8 cellular contexts compared by ENCODE assay signal in genomic region chr19:18414504-18415176, GRCh38. TPM values are rescaled to one million over a fixed set of nuclear protein-coding genes. Genes with fewer than 3 reads are reported as not detected.
DNase-seq lines count a peak whose midpoint lies in the region; ATAC-seq and TF ChIP-seq lines count a peak whose summit lies in the region.

No MANE protein-coding gene starts in this region.

- TF ChIP-seq CTCF in AG09309 (IDR thresholded peaks at IDR 0.05; ENCODE audit: control insufficient read depth, insufficient read depth, low read depth, low read length, missing control alignments) (no peak), ascending aorta (IDR thresholded peaks at IDR 0.05) (no peak)

- no peak for ATAC-seq in GM18498 (IDR thresholded peaks at IDR 0.05; ENCODE audit: unreplicated experiment)

- peak overlapping the region; percentile 50 for H3K4me3 ChIP-seq in AG09309 (ENCODE audit: control insufficient read depth, low read depth, low read length)
- H3K4me3 ChIP-seq in ascending aorta = peak overlapping the region; percentile 7 to 65

- DNase-seq in AG09309 (ENCODE audit: low read depth) = no peak
- DNase-seq in HK-2 (ENCODE audit: unreplicated experiment) = peak; percentile 37
- no peak for DNase-seq in ascending aorta (ENCODE audit: low spot score in 2 of 2)
- peak; percentile 57 for DNase-seq in myocyte (ENCODE audit: low read depth)
- no peak for DNase-seq in stimulated activated naive CD4-positive, alpha-beta T cell treated with Interleukin-2 at 50 U/mL for 16 hours (lab: John Stamatoyannopoulos, UW)
- no peak for DNase-seq in NCI-H2171 treated with DMSO at 0.1 percent for 48 hours (lab: John Stamatoyannopoulos, UW)
- no peak for DNase-seq in putamen (ENCODE audit: low spot score)

- intact Hi-C loops in ascending aorta (cut with DNase I) = loop anchor here (5.0 to 10.0 kb wide), 4 partner anchors 122 to 310 kb away; partner anchors contain the start of gene RAB3A

- peak overlapping the region; percentile 93 to 96 for H3K27ac ChIP-seq in ascending aorta

- H3K36me3 ChIP-seq in ascending aorta = no peaks in the 10 kb centered on the region

- peaks cover 15 to 40% of the 10 kb centered on the region in 2 donors for H3K4me1 ChIP-seq in ascending aorta

- no peaks in the 10 kb centered on the region for H3K27me3 ChIP-seq in ascending aorta

- H3K9me3 ChIP-seq in ascending aorta = no peaks in the 10 kb centered on the region

RNA-seq across cellular contexts. Expression of gene SSBP4, which starts 4.6 kb away (rescaled TPM):
- total RNA-seq in ascending aorta (233 TPM), myocyte (124 and 134 TPM in 2 replicates)
- 31.0 TPM for polyA plus RNA-seq in myocyte (2012)

RNA-seq across cellular contexts. Expression of gene LRRC25, which starts 17.2 kb away (rescaled TPM):
- total RNA-seq in ascending aorta (6.9 TPM), myocyte (not detected in 2 replicates)
- polyA plus RNA-seq in myocyte (2012) = not detected

RNA-seq across cellular contexts. Expression of gene ISYNA1, which starts 23.3 kb away (rescaled TPM):
- 93.1 TPM for total RNA-seq in ascending aorta
- total RNA-seq in myocyte = 5.0 and 11.7 TPM in 2 replicates
- 3.4 TPM for polyA plus RNA-seq in myocyte (2012)

RNA-seq across cellular contexts. Expression of gene GDF15, which starts 28.7 kb away (rescaled TPM):
- 8.5 TPM for total RNA-seq in ascending aorta
- 104 and 116 TPM in 2 replicates for total RNA-seq in myocyte
- 143 TPM for polyA plus RNA-seq in myocyte (2012)

Comparison
In these comparisons a context has a peak if more than half of its experiments do, and no peak if none do; other contexts are left out.
1. DNase-seq: peak in HK-2 (single experiment) and myocyte (single experiment); none in AG09309 (single experiment), ascending aorta (0 of 2), stimulated activated naive CD4-positive, alpha-beta T cell treated with Interleukin-2 at 50 U/mL for 16 hours (single experiment), NCI-H2171 treated with DMSO at 0.1 percent for 48 hours (single experiment) and putamen (single experiment).